ENCODE assay signal across 14 cellular contexts in genomic region chr1:107593436-107594209, GRCh38.
A peak's percentile ranks its signal among the peaks of the same experiment; 100 is the strongest.
DNase-seq lines count a peak whose midpoint lies in the region; ATAC-seq and TF ChIP-seq lines count a peak whose summit lies in the region.
"Had no signal": no experiment of that assay in that cellular context is flagged by ENCODE, and none has a peak within 500 bp of the region (broad histone marks: within the 10 kb centered on the region; RNA-seq: fewer than 3 reads in every experiment).

No MANE protein-coding gene starts in this region.

- peak; percentile 78 for ATAC-seq in activated CD4-positive, alpha-beta T cell treated with anti-CD3 and anti-CD28 coated beads for 36 hours
- ATAC-seq in PC-3 (peak; percentile 90), esophagus mucosa (peak; percentile 88), sciatic nerve (peak; percentile 52), GM21576 (IDR thresholded peaks at IDR 0.05; ENCODE audit: unreplicated experiment) (no peak), GM19035 (IDR thresholded peaks at IDR 0.05; ENCODE audit: unreplicated experiment) (no peak)
- ATAC-seq: GM23338 had no signal

- POLR2A ChIA-PET in activated CD4-positive, alpha-beta T cell treated with anti-CD3 and anti-CD28 coated beads for 36 hours (lab: Charles Lee) = no interaction called here
- POLR2A ChIA-PET in PC-3 (lab: Charles Lee; ENCODE audit: unreplicated experiment) = interaction anchor here (0.6 kb wide), 1 partner anchor 63 kb away, joined by 4 read pairs; no protein-coding TSS in a partner anchor

- H2AFZ ChIP-seq in PC-3 (ENCODE audit: low read length) = no peak overlapping the region
- H2AFZ ChIP-seq: GM23338 had no signal

- peak overlapping the region; percentile 17; the same call in 1 of the 2 replicates for H3K4me3 ChIP-seq in PC-3 (ENCODE audit: low read length)
- H3K4me3 ChIP-seq: adrenal gland, GM23338 had no signal

- no peaks in the 10 kb centered on the region for H3K79me2 ChIP-seq in PC-3 (ENCODE audit: low read length)

- H3K4me2 ChIP-seq in PC-3 (ENCODE audit: low read length) = peak overlapping the region; percentile 56
- H3K4me2 ChIP-seq: GM23338 had no signal

- H3F3A ChIP-seq in PC-3 (ENCODE audit: low read length, unreplicated experiment) = peaks cover 10% of the 10 kb centered on the region

- no peaks in the 10 kb centered on the region for H3K36me3 ChIP-seq in PC-3 (ENCODE audit: low read depth, low read length)
- H3K36me3 ChIP-seq: adrenal gland had no signal

- intact Hi-C loops in activated CD4-positive, alpha-beta T cell treated with anti-CD3 and anti-CD28 coated beads for 36 hours (cut with DNase I, micrococcal nuclease) = no loop called here
- intact Hi-C loops in activated CD4-positive, alpha-beta T cell treated with anti-CD3 and anti-CD28 coated beads, Interleukin-2, amount 10 ng/mL, durations not matched to agents 24 days and 14 days (cut with micrococcal nuclease) = loop anchor here (1.0 kb wide), 1 partner anchor 30 kb away; no protein-coding TSS in a partner anchor
- intact Hi-C loops in PC-3 (cut with micrococcal nuclease) (loop anchor here (2.0 to 5.0 kb wide), 4 partner anchors 21 to 159 kb away; no protein-coding TSS in a partner anchor), sciatic nerve (cut with DNase I) (no loop called here)

- H3K4me1 Mint-ChIP-seq in activated CD4-positive, alpha-beta T cell treated with anti-CD3 and anti-CD28 coated beads for 36 hours = peaks cover 11% of the 10 kb centered on the region
- H3K4me1 Mint-ChIP-seq in activated CD4-positive, alpha-beta T cell treated with anti-CD3 and anti-CD28 coated beads, Interleukin-2, amount 10 ng/mL, durations not matched to agents 24 days and 14 days = peaks cover 8% of the 10 kb centered on the region

- peak overlapping the region; percentile 49 for H3K9ac ChIP-seq in PC-3 (ENCODE audit: low read length)

- H3K9me3 ChIP-seq in PC-3 (ENCODE audit: low read length) = no peaks in the 10 kb centered on the region
- H3K9me3 ChIP-seq: adrenal gland had no signal

- TF ChIP-seq CTCF in PC-3 (conservative IDR thresholded peaks at IDR 0.05; ENCODE audit: low read depth, low read length) = no peak

- no peaks in the 10 kb centered on the region for H3K9me3 Mint-ChIP-seq in activated CD4-positive, alpha-beta T cell treated with anti-CD3 and anti-CD28 coated beads for 36 hours (ENCODE audit: low read depth)
- H3K9me3 Mint-ChIP-seq in activated CD4-positive, alpha-beta T cell treated with anti-CD3 and anti-CD28 coated beads, Interleukin-2, amount 10 ng/mL, durations not matched to agents 24 days and 14 days = no peaks in the 10 kb centered on the region
- H3K9me3 Mint-ChIP-seq: activated B cell treated with CpG ODN at 0.5 μM for 24 hours, GM23338 had no signal

- no peak overlapping the region for H3K4me3 Mint-ChIP-seq in activated CD4-positive, alpha-beta T cell treated with anti-CD3 and anti-CD28 coated beads for 36 hours
- no peak overlapping the region for H3K4me3 Mint-ChIP-seq in activated CD4-positive, alpha-beta T cell treated with anti-CD3 and anti-CD28 coated beads, Interleukin-2, amount 10 ng/mL, durations not matched to agents 24 days and 14 days
- H3K4me3 Mint-ChIP-seq: activated B cell treated with CpG ODN at 0.5 μM for 24 hours, GM23338 had no signal

- no peak overlapping the region for H3K27ac Mint-ChIP-seq in activated CD4-positive, alpha-beta T cell treated with anti-CD3 and anti-CD28 coated beads for 36 hours
- H3K27ac Mint-ChIP-seq in activated CD4-positive, alpha-beta T cell treated with anti-CD3 and anti-CD28 coated beads, Interleukin-2, amount 10 ng/mL, durations not matched to agents 24 days and 14 days = no peak overlapping the region
- H3K27ac Mint-ChIP-seq: activated B cell treated with CpG ODN at 0.5 μM for 24 hours, GM23338 had no signal

- peaks cover 4% of the 10 kb centered on the region for H3K36me3 Mint-ChIP-seq in activated CD4-positive, alpha-beta T cell treated with anti-CD3 and anti-CD28 coated beads for 36 hours (ENCODE audit: low read depth)
- no peaks in the 10 kb centered on the region for H3K36me3 Mint-ChIP-seq in activated CD4-positive, alpha-beta T cell treated with anti-CD3 and anti-CD28 coated beads, Interleukin-2, amount 10 ng/mL, durations not matched to agents 24 days and 14 days (ENCODE audit: low read depth)

- BruUV-seq in PC-3 (replicated peaks; lab: Mats Ljungman, UMichigan) = no TSS peak

- no peaks in the 10 kb centered on the region for H3K9me2 ChIP-seq in PC-3 (replicated peaks; ENCODE audit: low read length)

- DNase-seq in activated CD4-positive, alpha-beta T cell treated with anti-CD3 and anti-CD28 coated beads for 36 hours = no peak
- DNase-seq in activated CD4-positive, alpha-beta T cell treated with anti-CD3 and anti-CD28 coated beads, Interleukin-2, amount 10 ng/mL, durations not matched to agents 24 days and 14 days = no peak
- DNase-seq in PC-3 (peak; percentile 84), sciatic nerve (ENCODE audit: low spot score) (no peak)
- no peak for DNase-seq in effector CD4-positive, alpha-beta T cell
- DNase-seq: activated B cell treated with CpG ODN at 0.5 μM for 24 hours, adrenal gland, dermis blood vessel endothelial cell, mesenchymal stem cell, NCI-H82 had no signal

- H3K27me3 ChIP-seq in PC-3 (ENCODE audit: low read length) = no peaks in the 10 kb centered on the region
- H3K27me3 ChIP-seq: adrenal gland had no signal

- no peaks in the 10 kb centered on the region for H3K27me3 Mint-ChIP-seq in activated CD4-positive, alpha-beta T cell treated with anti-CD3 and anti-CD28 coated beads for 36 hours
- H3K27me3 Mint-ChIP-seq in activated CD4-positive, alpha-beta T cell treated with anti-CD3 and anti-CD28 coated beads, Interleukin-2, amount 10 ng/mL, durations not matched to agents 24 days and 14 days = no peaks in the 10 kb centered on the region
- H3K27me3 Mint-ChIP-seq: activated B cell treated with CpG ODN at 0.5 μM for 24 hours had no signal

- H4K20me1 ChIP-seq in PC-3 (ENCODE audit: low read length) = no peaks in the 10 kb centered on the region

- peaks cover 34% of the 10 kb centered on the region for H3K4me1 ChIP-seq in PC-3 (ENCODE audit: insufficient read depth, low read length)
- H3K4me1 ChIP-seq: adrenal gland had no signal

- CTCF ChIA-PET in activated CD4-positive, alpha-beta T cell treated with anti-CD3 and anti-CD28 coated beads for 36 hours (lab: Charles Lee) = interaction anchor here (0.7 kb wide), 1 partner anchor 10 kb away, joined by 4 read pairs; no protein-coding TSS in a partner anchor
- CTCF ChIA-PET in PC-3 (lab: Charles Lee) = interaction anchor here (0.6 kb wide), 1 partner anchor 95 kb away, joined by 3 read pairs; no protein-coding TSS in a partner anchor

- H3K27ac ChIP-seq in PC-3 (ENCODE audit: low read length) = peak overlapping the region; percentile 95
- H3K27ac ChIP-seq: adrenal gland had no signal

Comparison
In these comparisons a context has a peak if more than half of its experiments do, and no peak if none do; other contexts are left out.
1. intact Hi-C loops: an anchor here in activated CD4-positive, alpha-beta T cell treated with anti-CD3 and anti-CD28 coated beads, Interleukin-2, amount 10 ng/mL, durations not matched to agents 24 days and 14 days (1.0 kb wide) and PC-3 (2.0 to 5.0 kb wide); none called in activated CD4-positive, alpha-beta T cell treated with anti-CD3 and anti-CD28 coated beads for 36 hours and sciatic nerve.
2. ATAC-seq: peak in activated CD4-positive, alpha-beta T cell treated with anti-CD3 and anti-CD28 coated beads for 36 hours (single experiment), PC-3 (single experiment), esophagus mucosa (single experiment) and sciatic nerve (single experiment); none in GM21576 (single experiment) and GM19035 (single experiment).